ENCODE assay signal across 1 cellular context in genomic region chr4:709348-709747, GRCh38.
A peak's percentile ranks its signal among the peaks of the same experiment; 100 is the strongest.
TF ChIP-seq lines count a peak whose summit lies in the region.

No MANE protein-coding gene starts in this region.

TF ChIP-seq in HepG2, 621 proteins besides CTCF, POLR2A, EP300 and RAD21:
- TF ChIP-seq ZNF24 (IDR thresholded peaks at IDR 0.05) (peak; percentile 89), NFKBIZ (CRISPR knock-in tag; IDR thresholded peaks at IDR 0.05) (no peak)
